In genomic region chrX:9368262-9368661, GRCh38 we compare ENCODE assay signal across 1 cellular context.
TF ChIP-seq lines count a peak whose summit lies in the region.

No MANE protein-coding gene starts in this region.

TF ChIP-seq in HepG2, 621 proteins besides CTCF, POLR2A, EP300 and RAD21 (continued from another document and continues in another):
- TF ChIP-seq ZNF142 (CRISPR knock-in tag; IDR thresholded peaks at IDR 0.05) (no peak), MED13 (CRISPR knock-in tag; IDR thresholded peaks at IDR 0.05) (no peak), ZSCAN22 (CRISPR knock-in tag; IDR thresholded peaks at IDR 0.05) (no peak), IRX3 (CRISPR knock-in tag; IDR thresholded peaks at IDR 0.05; ENCODE audit: borderline replicate concordance, low read depth) (no peak), JARID2 (CRISPR knock-in tag; IDR thresholded peaks at IDR 0.05; ENCODE audit: insufficient replicate concordance) (no peak), ZNF496 (CRISPR knock-in tag; IDR thresholded peaks at IDR 0.05; ENCODE audit: insufficient replicate concordance) (no peak), HNF4A (CRISPR knock-in tag; IDR thresholded peaks at IDR 0.05) (peak; percentile 37), ZNF468 (CRISPR knock-in tag; IDR thresholded peaks at IDR 0.05) (no peak), ZNF460 (CRISPR knock-in tag; IDR thresholded peaks at IDR 0.05; ENCODE audit: borderline replicate concordance) (no peak), ZHX2 (IDR thresholded peaks at IDR 0.05; ENCODE audit: low read depth) (no peak), ZHX2 (CRISPR knock-in tag; IDR thresholded peaks at IDR 0.05; ENCODE audit: borderline replicate concordance) (no peak), PAXIP1 (CRISPR knock-in tag; conservative IDR thresholded peaks at IDR 0.05) (peak; percentile 31; the same call in 1 of the 2 replicates), ZBTB33 (CRISPR knock-in tag; IDR thresholded peaks at IDR 0.05) (no peak), GATAD2A (CRISPR knock-in tag; IDR thresholded peaks at IDR 0.05) (no peak), MTA1 (CRISPR knock-in tag; IDR thresholded peaks at IDR 0.05; ENCODE audit: borderline replicate concordance) (no peak), SALL1 (CRISPR knock-in tag; IDR thresholded peaks at IDR 0.05) (peak; percentile 45; the same call in 1 of the 2 replicates), ELF3 (CRISPR knock-in tag; IDR thresholded peaks at IDR 0.05) (no peak), ZNF138 (CRISPR knock-in tag; IDR thresholded peaks at IDR 0.05; ENCODE audit: low read depth) (no peak), RFX1 (IDR thresholded peaks at IDR 0.05) (no peak), EHMT2 (IDR thresholded peaks at IDR 0.05; ENCODE audit: borderline replicate concordance, low read depth, low read length) (no peak), ZIK1 (CRISPR knock-in tag; IDR thresholded peaks at IDR 0.05; ENCODE audit: borderline replicate concordance, low read depth) (no peak), NFIC (IDR thresholded peaks at IDR 0.05; ENCODE audit: low read length) (no peak), GLMP (CRISPR knock-in tag; IDR thresholded peaks at IDR 0.05; ENCODE audit: borderline replicate concordance) (no peak), ERF (CRISPR knock-in tag; IDR thresholded peaks at IDR 0.05) (no peak), FOXA1 (IDR thresholded peaks at IDR 0.05) (no peak), FOXA1 (CRISPR knock-in tag; IDR thresholded peaks at IDR 0.05) (0 out of 2 replicates have a peak, but pooled peaks have one; percentile 21), KLF9 (CRISPR knock-in tag; IDR thresholded peaks at IDR 0.05; ENCODE audit: low read depth) (no peak), ZNF660 (CRISPR knock-in tag; IDR thresholded peaks at IDR 0.05; ENCODE audit: borderline replicate concordance, low read depth) (no peak), ZNF558 (CRISPR knock-in tag; IDR thresholded peaks at IDR 0.05; ENCODE audit: borderline replicate concordance) (no peak), ZHX1 (CRISPR knock-in tag; IDR thresholded peaks at IDR 0.05; ENCODE audit: low read depth) (no peak), REXO4 (CRISPR knock-in tag; IDR thresholded peaks at IDR 0.05; ENCODE audit: borderline replicate concordance) (no peak), PRDM4 (CRISPR knock-in tag; IDR thresholded peaks at IDR 0.05; ENCODE audit: borderline replicate concordance) (no peak)
